16 cellular contexts compared by ENCODE assay signal in the genomic region with DNA sequence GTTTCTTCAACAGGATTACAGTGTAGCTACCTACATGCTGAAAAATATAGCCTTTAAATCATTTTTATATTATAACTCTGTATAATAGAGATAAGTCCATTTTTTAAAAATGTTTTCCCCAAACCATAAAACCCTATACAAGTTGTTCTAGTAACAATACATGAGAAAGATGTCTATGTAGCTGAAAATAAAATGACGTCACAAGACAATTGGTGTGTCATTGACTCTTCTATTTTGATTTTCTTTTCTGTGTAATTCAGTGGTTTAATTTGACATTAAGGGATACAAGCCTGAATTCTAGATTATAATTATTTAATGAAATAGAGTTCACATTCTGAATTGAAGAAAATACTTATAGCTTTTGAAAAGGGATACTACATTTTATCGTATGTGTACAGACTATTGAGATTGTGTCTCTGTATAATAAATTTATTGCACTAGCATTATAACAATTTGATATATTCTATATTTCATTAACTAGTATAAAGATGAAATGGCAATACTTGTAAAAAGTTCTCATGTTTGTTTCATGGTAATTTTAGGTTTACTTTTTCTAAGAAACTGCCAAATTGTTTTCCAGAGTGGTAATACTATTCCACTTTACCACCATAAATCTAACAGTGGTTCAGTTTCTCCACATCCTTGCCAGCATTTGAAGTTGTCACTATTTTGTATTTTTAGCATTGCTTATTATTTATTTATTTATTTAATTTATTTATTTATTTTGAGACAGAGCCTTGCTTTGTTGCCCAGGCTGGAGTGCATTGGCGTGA. TPM values are rescaled to one million over a fixed set of nuclear protein-coding genes. Genes with fewer than 3 reads are reported as not detected.
DNase-seq lines count a peak whose midpoint lies in the region; ATAC-seq, FAIRE-seq and TF ChIP-seq lines count a peak whose summit lies in the region.
"Had no signal": no experiment of that assay in that cellular context is flagged by ENCODE, and none has a peak within 500 bp of the region (broad histone marks: within the 10 kb centered on the region; RNA-seq: fewer than 3 reads in every experiment).

No MANE protein-coding gene starts in this region.

- peaks cover 6% of the 10 kb centered on the region for H3K36me3 Mint-ChIP-seq in T-helper 17 cell (ENCODE audit: low read depth)
- H3K36me3 Mint-ChIP-seq: CD4-positive, CD25-positive, alpha-beta regulatory T cell; IgD-negative memory B cell had no signal

- H3K27me3 Mint-ChIP-seq in T-helper 17 cell = no peaks in the 10 kb centered on the region
- H3K27me3 Mint-ChIP-seq: CD4-positive, CD25-positive, alpha-beta regulatory T cell had no signal

- H3K4me3 ChIP-seq in epithelial cell of esophagus (ENCODE audit: low read length) (no peak overlapping the region), lower lobe of right lung (no peak overlapping the region)
- H3K4me3 ChIP-seq: BLaER1 treated with 17β-estradiol and CSF1 and Interleukin-3, amounts not matched to agents 10 nM and 100 nM; GM23338; HAP-1 had no signal

- H3K27me3 ChIP-seq in lower lobe of right lung (ENCODE audit: low read depth) = no peaks in the 10 kb centered on the region
- H3K27me3 ChIP-seq: BLaER1 treated with 17β-estradiol and CSF1 and Interleukin-3, amounts not matched to agents 10 nM and 100 nM had no signal

- DNase-seq in H54 (ENCODE audit: insufficient read length, low spot score) (no peak), T-helper 17 cell (no peak), epithelial cell of esophagus (ENCODE audit: low read depth) (peak; percentile 56), lower lobe of right lung (no peak), DMS53 (lab: John Stamatoyannopoulos, UW) (no peak)
- DNase-seq: CD4-positive, CD25-positive, alpha-beta regulatory T cell; DMS79; HFFc6 had no signal

- peaks cover 20% of the 10 kb centered on the region for H3K4me1 Mint-ChIP-seq in T-helper 17 cell

- no peak for TF ChIP-seq POLR2A in H54 (IDR thresholded peaks at IDR 0.05; ENCODE audit: low read depth, low read length)

- H3K27ac ChIP-seq in lower lobe of right lung = no peak overlapping the region
- H3K27ac ChIP-seq: BLaER1 treated with 17β-estradiol and CSF1 and Interleukin-3, amounts not matched to agents 10 nM and 100 nM; KMS-11 had no signal

- H3K4me3 Mint-ChIP-seq in T-helper 17 cell = no peak overlapping the region
- H3K4me3 Mint-ChIP-seq: CD4-positive, CD25-positive, alpha-beta regulatory T cell; GM23338; HFFc6; IgD-negative memory B cell had no signal

- peaks cover 54% of the 10 kb centered on the region for H3K36me3 ChIP-seq in lower lobe of right lung

- FAIRE-seq in H54 (lab: Jason Lieb, UNC) = peak; percentile 70
- FAIRE-seq: GM12891 had no signal

- TF ChIP-seq CTCF in epithelial cell of esophagus (IDR thresholded peaks at IDR 0.05; ENCODE audit: insufficient read depth, low read depth, low read length, missing control alignments) = no peak
- no peak for TF ChIP-seq CTCF in lower lobe of right lung (IDR thresholded peaks at IDR 0.05)

- peak overlapping the region; percentile 85 for H3K27ac Mint-ChIP-seq in T-helper 17 cell
- H3K27ac Mint-ChIP-seq: CD4-positive, CD25-positive, alpha-beta regulatory T cell; GM23338; IgD-negative memory B cell had no signal

- intact Hi-C loops in lower lobe of right lung (cut with DNase I) = no loop called here

- no peaks in the 10 kb centered on the region for H3K9me3 ChIP-seq in T-helper 17 cell (ENCODE audit: control insufficient read depth, low read length, poor library complexity, severe bottlenecking)
- no peaks in the 10 kb centered on the region for H3K9me3 ChIP-seq in lower lobe of right lung
- H3K9me3 ChIP-seq: BLaER1 treated with 17β-estradiol and CSF1 and Interleukin-3, amounts not matched to agents 10 nM and 100 nM; HAP-1 had no signal

- ATAC-seq in T-helper 17 cell (no peak), HG02642 (IDR thresholded peaks at IDR 0.05; ENCODE audit: poor library complexity, unreplicated experiment) (no peak), lower lobe of right lung (no peak), HG02840 (IDR thresholded peaks at IDR 0.05; ENCODE audit: low FRiP score, unreplicated experiment) (no peak)
- ATAC-seq: GM23338 had no signal

- no peaks in the 10 kb centered on the region for H3K4me1 ChIP-seq in lower lobe of right lung
- H3K4me1 ChIP-seq: BLaER1 treated with 17β-estradiol and CSF1 and Interleukin-3, amounts not matched to agents 10 nM and 100 nM had no signal

RNA-seq across cellular contexts. Expression of a gene that starts 18.7 kb away (rescaled TPM):
- total RNA-seq in T-helper 17 cell (100 to 1,000 TPM; 553 to 928 TPM), lower lobe of right lung (340 TPM)
